8 cellular contexts compared by ENCODE assay signal in genomic region chr3:123702057-123702456, GRCh38.
DNase-seq lines count a peak whose midpoint lies in the region; ATAC-seq, FAIRE-seq and TF ChIP-seq lines count a peak whose summit lies in the region.
"Not testable (repeated sequence)": the region's sequence is repeated elsewhere in the genome, so short reads cannot be mapped to it uniquely, and the experiment has no call there.

No MANE protein-coding gene starts in this region.

- H4K91ac ChIP-seq in H1 (replicated peaks; ENCODE audit: insufficient read length, low read length) = not testable (repeated sequence)

- not testable (repeated sequence) for H3K4me1 Mint-ChIP-seq in activated CD8-positive, alpha-beta T cell treated with anti-CD3 and anti-CD28 coated beads, Interleukin-2, amount 10 ng/mL, durations not matched to agents 7 days and 5 days (ENCODE audit: low read depth)

- H3K27me3 Mint-ChIP-seq in activated CD8-positive, alpha-beta T cell treated with anti-CD3 and anti-CD28 coated beads, Interleukin-2, amount 10 ng/mL, durations not matched to agents 7 days and 5 days (ENCODE audit: low read depth) = not testable (repeated sequence)

- not testable (repeated sequence) for H3K36me3 Mint-ChIP-seq in activated CD8-positive, alpha-beta T cell treated with anti-CD3 and anti-CD28 coated beads, Interleukin-2, amount 10 ng/mL, durations not matched to agents 7 days and 5 days (ENCODE audit: low read depth)

- not testable (repeated sequence) for H3K9ac ChIP-seq in H1 (replicated peaks in 1 of 4; ENCODE audit: extremely low read depth in 1 of 4, low read depth in 3 of 4, low read length in 3 of 4)

- not testable (repeated sequence) for H3K23me2 ChIP-seq in H1 (ENCODE audit: low read depth, low read length)

- not testable (repeated sequence) for H2BK120ac ChIP-seq in H1 (replicated peaks; ENCODE audit: low read depth, low read length)

- CTCF ChIA-PET in A549 (lab: Yijun Ruan, JAX) (interaction anchor here (0.7 to 45.3 kb wide), 17 partner anchors 9 to 213 kb away, joined by 3 to 829 read pairs (median 4); partner anchors contain the start of gene MYLK), H1 (lab: Charles Lee; ENCODE audit: partially characterized antibody) (interaction anchor here (0.6 to 51.6 kb wide), 15 partner anchors 8 to 750 kb away, joined by 3 to 1463 read pairs (median 5); no protein-coding TSS in a partner anchor)
- CTCF ChIA-PET in activated CD8-positive, alpha-beta T cell treated with anti-CD3 and anti-CD28 coated beads, Interleukin-2, amount 10 ng/mL, durations not matched to agents 7 days and 5 days (lab: Charles Lee) = interaction anchor here (1.2 to 1.9 kb wide), 3 partner anchors 47 to 60 kb away, joined by 4 to 7 read pairs (median 5); no protein-coding TSS in a partner anchor

- H2BK20ac ChIP-seq in H1 (ENCODE audit: low read length) = not testable (repeated sequence)

- not testable (repeated sequence) for H3K9me3 Mint-ChIP-seq in activated CD8-positive, alpha-beta T cell treated with anti-CD3 and anti-CD28 coated beads, Interleukin-2, amount 10 ng/mL, durations not matched to agents 7 days and 5 days (ENCODE audit: insufficient read depth)

- not testable (repeated sequence) for H3K79me2 ChIP-seq in H1 (ENCODE audit: control insufficient read depth in 1 of 2, insufficient read depth in 2 of 2, low read length in 2 of 2)

- not testable (repeated sequence) for H3K9me3 ChIP-seq in A549; MG63; H1 (ENCODE audit: insufficient read depth in 2 of 2, low read depth in 1 of 2, low read length in 1 of 2); prostate gland

- H3K27ac Mint-ChIP-seq in activated CD8-positive, alpha-beta T cell treated with anti-CD3 and anti-CD28 coated beads, Interleukin-2, amount 10 ng/mL, durations not matched to agents 7 days and 5 days = not testable (repeated sequence)

- TF ChIP-seq EP300 in A549 (IDR thresholded peaks at IDR 0.05); H1 (IDR thresholded peaks at IDR 0.05; ENCODE audit: borderline replicate concordance in 1 of 2, low read depth in 2 of 2, low read length in 2 of 2): not testable (repeated sequence)

- not testable (repeated sequence) for H3K4me1 ChIP-seq in A549; H1 (replicated peaks in 1 of 4; ENCODE audit: control insufficient read depth in 3 of 4, insufficient read depth in 4 of 4, low read length in 3 of 4); prostate gland (replicated peaks)

- 28% methylated on average over 2 of the region's 2 CpGs for WGBS in A549 (ENCODE audit: missing lambda C conversion rate)
- WGBS in H1 (ENCODE audit: extremely low coverage in 1 of 2, insufficient coverage in 1 of 2, insufficient read length in 1 of 2, insufficient replicate concordance in 2 of 2, low coverage in 1 of 2, low lambda C conversion rate in 2 of 2, missing lambda C conversion rate in 1 of 2), 2 experiments = 59% methylated on average over 2 of the region's 2 CpGs; no CpG with 5 or more reads in 1 of the 2 experiments
- 29% methylated on average over 2 of the region's 2 CpGs for WGBS in prostate gland

- FAIRE-seq in A549 (lab: Jason Lieb, UNC) = peak; percentile 54
- FAIRE-seq in H1 (lab: Jason Lieb, UNC) = peak; percentile 86

- not testable (repeated sequence) for H3K14ac ChIP-seq in H1 (ENCODE audit: insufficient read length)

- DNase-seq in A549 (ENCODE audit: low read depth in 1 of 2, low spot score in 1 of 2) = peak; percentile 35 to 71
- peak; percentile 80 for DNase-seq in MG63
- peak; percentile 10 for DNase-seq in NOMO-1 treated with DMSO at 0.1 percent for 48 hours (lab: John Stamatoyannopoulos, UW; ENCODE audit: unreplicated experiment)
- peak; percentile 27 for DNase-seq in activated CD8-positive, alpha-beta T cell treated with anti-CD3 and anti-CD28 coated beads, Interleukin-2, amount 10 ng/mL, durations not matched to agents 7 days and 5 days
- DNase-seq in H1 (ENCODE audit: low read depth in 1 of 2, low spot score in 2 of 2) = peak; percentile 33 to 64
- peak; percentile 68 for DNase-seq in iris pigment epithelial cell (ENCODE audit: low read depth)
- DNase-seq in prostate gland (ENCODE audit: low spot score) = peak; percentile 54

- not testable (repeated sequence) for H4K8ac ChIP-seq in H1 (ENCODE audit: extremely low read depth, insufficient read depth, low read length)

- not testable (repeated sequence) for H2BK15ac ChIP-seq in H1 (ENCODE audit: low read length)

- not testable (repeated sequence) for H3K18ac ChIP-seq in H1 (ENCODE audit: extremely low read depth, low read length)

- H3K4ac ChIP-seq in H1 (replicated peaks; ENCODE audit: insufficient read length, low read depth, low read length) = not testable (repeated sequence)

- not testable (repeated sequence) for H2BK5ac ChIP-seq in H1 (ENCODE audit: low read depth, low read length)

- POLR2A ChIA-PET in A549 (lab: Yijun Ruan, JAX); activated CD8-positive, alpha-beta T cell treated with anti-CD3 and anti-CD28 coated beads, Interleukin-2, amount 10 ng/mL, durations not matched to agents 7 days and 5 days (lab: Charles Lee); H1 (lab: Charles Lee; ENCODE audit: partially characterized antibody): not testable (repeated sequence)

- H3K56ac ChIP-seq in H1 (replicated peaks; ENCODE audit: insufficient read length, low read depth, low read length) = not testable (repeated sequence)

- not testable (repeated sequence) for H2AFZ ChIP-seq in H1 (ENCODE audit: low read length)

- H3K4me2 ChIP-seq in A549; H1 (ENCODE audit: insufficient read depth in 1 of 2, low read depth in 2 of 2, low read length in 2 of 2): not testable (repeated sequence)

- TF ChIP-seq POLR2A in A549 (IDR thresholded peaks at IDR 0.05; ENCODE audit: low read length); H1 (IDR thresholded peaks at IDR 0.05; ENCODE audit: control extremely low read depth in 1 of 2, low read depth in 2 of 2, low read length in 2 of 2); prostate gland (IDR thresholded peaks at IDR 0.05): not testable (repeated sequence)

- H4K5ac ChIP-seq in H1 (ENCODE audit: insufficient read length, low read depth, low read length) = not testable (repeated sequence)

- H2AK5ac ChIP-seq in H1 (ENCODE audit: low read depth, low read length) = not testable (repeated sequence)

- not testable (repeated sequence) for H3K27me3 ChIP-seq in MG63; H1 (replicated peaks in 1 of 4; ENCODE audit: control insufficient read depth in 3 of 4, extremely low read depth in 1 of 4, insufficient read depth in 3 of 4, low read length in 3 of 4); prostate gland (replicated peaks; ENCODE audit: insufficient read depth)

- H3K27ac ChIP-seq in A549; H1 (ENCODE audit: low read depth, low read length): not testable (repeated sequence)
- peak overlapping the region; percentile 76 to 85 for H3K27ac ChIP-seq in prostate gland

- not testable (repeated sequence) for H3K36me3 ChIP-seq in MG63; H1 (ENCODE audit: control insufficient read depth in 2 of 4, insufficient read depth in 4 of 4, low read length in 3 of 4); prostate gland

- peak; percentile 58 to 60 for TF ChIP-seq RAD21 in A549 (conservative IDR thresholded peaks at IDR 0.05 in 1 of 2, IDR thresholded peaks at IDR 0.05 in 1 of 2)
- TF ChIP-seq RAD21 in H1 (IDR thresholded peaks at IDR 0.05 in 1 of 2, conservative IDR thresholded peaks at IDR 0.05 in 1 of 2; ENCODE audit: low read depth in 2 of 2, low read length in 2 of 2) = peak; percentile 54 to 64

- peak; percentile 92 to 98 for ATAC-seq in A549
- ATAC-seq in activated CD8-positive, alpha-beta T cell treated with anti-CD3 and anti-CD28 coated beads, Interleukin-2, amount 10 ng/mL, durations not matched to agents 7 days and 5 days = not testable (repeated sequence)

- H3K79me1 ChIP-seq in H1 (ENCODE audit: low read depth, low read length) = not testable (repeated sequence)

- TF ChIP-seq CTCF in A549 (IDR thresholded peaks at IDR 0.05) (peak; percentile 59), GM12873 (IDR thresholded peaks at IDR 0.05; ENCODE audit: insufficient read depth, low read depth, low read length, missing control alignments) (peak; percentile 57), H1 (IDR thresholded peaks at IDR 0.05; ENCODE audit: control extremely low read depth in 1 of 3, insufficient read depth in 1 of 3, low read depth in 1 of 3, low read length in 3 of 3) (peak; percentile 52 to 76 (median 63)), prostate gland (IDR thresholded peaks at IDR 0.05) (peak; percentile 8 to 62 (median 53))

- not testable (repeated sequence) for H2BK12ac ChIP-seq in H1 (ENCODE audit: low read depth, low read length)

- H3K4me3 Mint-ChIP-seq in activated CD8-positive, alpha-beta T cell treated with anti-CD3 and anti-CD28 coated beads, Interleukin-2, amount 10 ng/mL, durations not matched to agents 7 days and 5 days = not testable (repeated sequence)

- H3K4me3 ChIP-seq in A549; MG63; H1 (ENCODE audit: extremely low read depth in 1 of 4, insufficient read depth in 2 of 4, low read depth in 3 of 4, low read length in 4 of 4); prostate gland: not testable (repeated sequence)

- intact Hi-C loops in prostate gland (cut with DNase I) = loop anchor here (2.0 kb wide), 1 partner anchor 49 kb away; no protein-coding TSS in a partner anchor

- H3K23ac ChIP-seq in H1 (ENCODE audit: insufficient read length) = not testable (repeated sequence)

- H4K20me1 ChIP-seq in H1 (replicated peaks in 1 of 2; ENCODE audit: control insufficient read depth in 1 of 2, insufficient read depth in 2 of 2, low read length in 2 of 2) = not testable (repeated sequence)

TF ChIP-seq in A549, 52 proteins besides CTCF, POLR2A, EP300 and RAD21:
- peak; percentile 76 for TF ChIP-seq SMC3 (IDR thresholded peaks at IDR 0.05)

Comparison
In these comparisons a context has a peak if more than half of its experiments do, and no peak if none do; other contexts are left out.
1. DNase-seq: peak in every context shown above with its lines; median percentile 80 in MG63; 68 in iris pigment epithelial cell; 54 in prostate gland; 53 in A549; 48 in H1; 27 in activated CD8-positive, alpha-beta T cell treated with anti-CD3 and anti-CD28 coated beads, Interleukin-2, amount 10 ng/mL, durations not matched to agents 7 days and 5 days; 10 in NOMO-1 treated with DMSO at 0.1 percent for 48 hours.